ENCODE assay signal across 11 cellular contexts in the genomic region with DNA sequence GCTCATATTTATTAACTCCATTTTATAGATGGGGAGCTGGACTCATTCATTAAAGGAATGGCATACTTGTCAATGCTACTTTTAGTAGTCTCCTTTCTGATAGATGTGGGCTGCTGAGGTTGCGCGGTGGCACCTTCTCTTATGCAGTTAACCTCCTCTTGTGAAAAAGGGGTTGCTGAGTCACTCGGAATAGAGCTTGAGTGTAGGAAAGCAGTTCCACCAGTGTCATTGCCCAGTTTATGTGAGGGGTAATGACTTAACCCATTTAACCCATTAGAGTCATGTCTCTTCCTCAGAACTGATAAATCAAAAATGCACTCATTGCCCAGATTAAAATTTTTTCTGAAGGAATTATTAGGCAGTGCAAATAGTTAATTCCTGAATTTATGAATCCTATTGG. TPM values are rescaled to one million over a fixed set of nuclear protein-coding genes. Genes with fewer than 3 reads are reported as not detected.
DNase-seq lines count a peak whose midpoint lies in the region; ATAC-seq, FAIRE-seq and TF ChIP-seq lines count a peak whose summit lies in the region.
"Had no signal": no experiment of that assay in that cellular context is flagged by ENCODE, and none has a peak within 500 bp of the region (broad histone marks: within the 10 kb centered on the region; RNA-seq: fewer than 3 reads in every experiment).

No MANE protein-coding gene starts in this region.

- peak; percentile 76 for FAIRE-seq in H54 (lab: Jason Lieb, UNC)

- POLR2A ChIA-PET in activated CD8-positive, alpha-beta T cell treated with anti-CD3 and anti-CD28 coated beads for 36 hours (lab: Charles Lee) = interaction anchor here (1.0 to 1.6 kb wide), 4 partner anchors 12 to 138 kb away, joined by 3 to 8 read pairs (median 5); a partner anchor contains a TSS

- no peak overlapping the region for H3K4me3 Mint-ChIP-seq in activated CD8-positive, alpha-beta T cell treated with anti-CD3 and anti-CD28 coated beads for 36 hours

- intact Hi-C loops in activated CD8-positive, alpha-beta T cell treated with anti-CD3 and anti-CD28 coated beads for 36 hours (cut with micrococcal nuclease) = no loop called here

- no peak for DNase-seq in H54 (ENCODE audit: insufficient read length, low spot score)
- DNase-seq in activated CD8-positive, alpha-beta T cell treated with anti-CD3 and anti-CD28 coated beads for 36 hours = peak; percentile 84
- peak; percentile 7 for DNase-seq in fibroblast of gingiva (ENCODE audit: low read depth)
- peak; percentile 35 to 48 for DNase-seq in stimulated activated CD4-positive, alpha-beta T cell treated with anti-CD3 and anti-CD28 coated beads, Interleukin-2, amount 100 ng/mL, for 24 hours
- DNase-seq in GM19240 (ENCODE audit: insufficient read length, low spot score) = no peak
- DNase-seq in GM10266 (ENCODE audit: extremely low spot score) = no peak
- DNase-seq in NCI-H128 (lab: John Stamatoyannopoulos, UW; ENCODE audit: unreplicated experiment) = no peak
- no peak for DNase-seq in NCI-H2029 treated with DMSO at 0.1 percent for 48 hours (lab: John Stamatoyannopoulos, UW)
- DNase-seq: left ventricle myocardium inferior had no signal

- no peak for TF ChIP-seq CTCF in activated CD8-positive, alpha-beta T cell treated with anti-CD3 and anti-CD28 coated beads for 36 hours (IDR thresholded peaks at IDR 0.05)
- TF ChIP-seq CTCF in GM10266 (IDR thresholded peaks at IDR 0.05; ENCODE audit: control insufficient read depth, insufficient read depth, low read depth, missing control alignments) = no peak

- H3K27ac Mint-ChIP-seq in activated CD8-positive, alpha-beta T cell treated with anti-CD3 and anti-CD28 coated beads for 36 hours = no peak overlapping the region

- no peaks in the 10 kb centered on the region for H3K27me3 Mint-ChIP-seq in activated CD8-positive, alpha-beta T cell treated with anti-CD3 and anti-CD28 coated beads for 36 hours
- H3K27me3 Mint-ChIP-seq: central memory CD8-positive, alpha-beta T cell had no signal

- peak; percentile 91 for ATAC-seq in activated CD8-positive, alpha-beta T cell treated with anti-CD3 and anti-CD28 coated beads for 36 hours

- TF ChIP-seq POLR2A in H54 (IDR thresholded peaks at IDR 0.05; ENCODE audit: low read depth, low read length) = no peak

- peaks cover 21% of the 10 kb centered on the region for H3K36me3 Mint-ChIP-seq in activated CD8-positive, alpha-beta T cell treated with anti-CD3 and anti-CD28 coated beads for 36 hours (ENCODE audit: low read depth)

- CTCF ChIA-PET in activated CD8-positive, alpha-beta T cell treated with anti-CD3 and anti-CD28 coated beads for 36 hours (lab: Charles Lee) = interaction anchor here (1.0 to 4.2 kb wide), 3 partner anchors 44 to 362 kb away, joined by 3 to 38 read pairs (median 4); no protein-coding TSS in a partner anchor

- no peaks in the 10 kb centered on the region for H3K9me3 Mint-ChIP-seq in activated CD8-positive, alpha-beta T cell treated with anti-CD3 and anti-CD28 coated beads for 36 hours
- H3K9me3 Mint-ChIP-seq: central memory CD8-positive, alpha-beta T cell had no signal

- H3K4me1 Mint-ChIP-seq in activated CD8-positive, alpha-beta T cell treated with anti-CD3 and anti-CD28 coated beads for 36 hours (ENCODE audit: low read depth) = peaks cover 65% of the 10 kb centered on the region

RNA-seq across cellular contexts. Expression of a gene that starts 6.3 kb away (rescaled TPM):
- total RNA-seq in activated CD8-positive, alpha-beta T cell treated with anti-CD3 and anti-CD28 coated beads for 36 hours = 10 to 100 TPM; 45.7 to 49.8 TPM

RNA-seq across cellular contexts. Expression of a gene that starts 9.5 kb away (rescaled TPM):
- total RNA-seq in activated CD8-positive, alpha-beta T cell treated with anti-CD3 and anti-CD28 coated beads for 36 hours = not detected
- total RNA-seq: left ventricle myocardium inferior, SJSA1 had no signal

Comparison
In these comparisons a context has a peak if more than half of its experiments do, and no peak if none do; other contexts are left out.
1. DNase-seq: peak in activated CD8-positive, alpha-beta T cell treated with anti-CD3 and anti-CD28 coated beads for 36 hours (single experiment), fibroblast of gingiva (single experiment) and stimulated activated CD4-positive, alpha-beta T cell treated with anti-CD3 and anti-CD28 coated beads, Interleukin-2, amount 100 ng/mL, for 24 hours (2 of 2); none in H54 (single experiment), GM19240 (single experiment), GM10266 (single experiment), NCI-H128 (single experiment) and NCI-H2029 treated with DMSO at 0.1 percent for 48 hours (single experiment).